In the genomic region with DNA sequence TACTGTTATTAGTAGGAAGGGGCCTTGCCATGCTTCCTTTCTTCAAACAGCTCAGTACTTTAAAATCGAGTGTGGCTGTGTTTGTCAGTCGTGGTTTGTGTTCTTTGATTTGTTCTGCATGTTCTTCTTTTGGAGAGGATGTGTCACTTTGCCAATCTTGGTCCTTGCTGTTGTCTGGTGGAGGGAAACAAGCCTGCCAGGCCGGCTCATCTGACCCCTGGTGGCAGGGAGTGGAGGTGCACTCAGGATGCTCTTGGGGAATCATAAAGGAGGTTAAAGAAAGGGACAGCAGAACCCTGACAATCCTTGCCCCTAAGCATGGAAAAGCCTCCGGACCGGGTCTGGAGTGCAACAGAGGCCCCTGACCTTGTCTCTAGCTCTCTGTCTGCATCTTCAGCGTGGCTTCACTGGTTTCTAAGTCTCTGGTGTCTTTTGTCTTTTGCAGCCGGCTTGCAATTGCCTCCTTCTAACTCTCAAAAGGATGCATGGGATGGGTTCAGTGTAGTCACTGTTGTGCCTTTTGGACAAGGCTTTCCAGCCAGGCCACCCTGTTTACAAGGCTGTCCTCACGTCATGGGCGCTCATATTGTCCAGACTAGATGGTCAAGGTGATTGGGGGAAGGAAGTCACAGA, we compare ENCODE assay signal across 1 cellular context.
TF ChIP-seq lines count a peak whose summit lies in the region.

No MANE protein-coding gene starts in this region.

TF ChIP-seq in HepG2, 621 proteins besides CTCF, POLR2A, EP300 and RAD21 (continued from another document and continues in another):
- TF ChIP-seq, protein P1, sequence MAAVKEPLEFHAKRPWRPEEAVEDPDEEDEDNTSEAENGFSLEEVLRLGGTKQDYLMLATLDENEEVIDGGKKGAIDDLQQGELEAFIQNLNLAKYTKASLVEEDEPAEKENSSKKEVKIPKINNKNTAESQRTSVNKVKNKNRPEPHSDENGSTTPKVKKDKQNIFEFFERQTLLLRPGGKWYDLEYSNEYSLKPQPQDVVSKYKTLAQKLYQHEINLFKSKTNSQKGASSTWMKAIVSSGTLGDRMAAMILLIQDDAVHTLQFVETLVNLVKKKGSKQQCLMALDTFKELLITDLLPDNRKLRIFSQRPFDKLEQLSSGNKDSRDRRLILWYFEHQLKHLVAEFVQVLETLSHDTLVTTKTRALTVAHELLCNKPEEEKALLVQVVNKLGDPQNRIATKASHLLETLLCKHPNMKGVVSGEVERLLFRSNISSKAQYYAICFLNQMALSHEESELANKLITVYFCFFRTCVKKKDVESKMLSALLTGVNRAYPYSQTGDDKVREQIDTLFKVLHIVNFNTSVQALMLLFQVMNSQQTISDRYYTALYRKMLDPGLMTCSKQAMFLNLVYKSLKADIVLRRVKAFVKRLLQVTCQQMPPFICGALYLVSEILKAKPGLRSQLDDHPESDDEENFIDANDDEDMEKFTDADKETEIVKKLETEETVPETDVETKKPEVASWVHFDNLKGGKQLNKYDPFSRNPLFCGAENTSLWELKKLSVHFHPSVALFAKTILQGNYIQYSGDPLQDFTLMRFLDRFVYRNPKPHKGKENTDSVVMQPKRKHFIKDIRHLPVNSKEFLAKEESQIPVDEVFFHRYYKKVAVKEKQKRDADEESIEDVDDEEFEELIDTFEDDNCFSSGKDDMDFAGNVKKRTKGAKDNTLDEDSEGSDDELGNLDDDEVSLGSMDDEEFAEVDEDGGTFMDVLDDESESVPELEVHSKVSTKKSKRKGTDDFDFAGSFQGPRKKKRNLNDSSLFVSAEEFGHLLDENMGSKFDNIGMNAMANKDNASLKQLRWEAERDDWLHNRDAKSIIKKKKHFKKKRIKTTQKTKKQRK (IDR thresholded peaks at IDR 0.05; ENCODE audit: low read length): no peak
- TF ChIP-seq, protein P2, sequence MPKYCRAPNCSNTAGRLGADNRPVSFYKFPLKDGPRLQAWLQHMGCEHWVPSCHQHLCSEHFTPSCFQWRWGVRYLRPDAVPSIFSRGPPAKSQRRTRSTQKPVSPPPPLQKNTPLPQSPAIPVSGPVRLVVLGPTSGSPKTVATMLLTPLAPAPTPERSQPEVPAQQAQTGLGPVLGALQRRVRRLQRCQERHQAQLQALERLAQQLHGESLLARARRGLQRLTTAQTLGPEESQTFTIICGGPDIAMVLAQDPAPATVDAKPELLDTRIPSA (CRISPR knock-in tag; IDR thresholded peaks at IDR 0.05; ENCODE audit: borderline replicate concordance): no peak
- peak; percentile 85 for TF ChIP-seq ERF (CRISPR knock-in tag; IDR thresholded peaks at IDR 0.05)
- TF ChIP-seq GATA4 (IDR thresholded peaks at IDR 0.05; ENCODE audit: borderline replicate concordance, low read depth): no peak
- TF ChIP-seq, protein P3, sequence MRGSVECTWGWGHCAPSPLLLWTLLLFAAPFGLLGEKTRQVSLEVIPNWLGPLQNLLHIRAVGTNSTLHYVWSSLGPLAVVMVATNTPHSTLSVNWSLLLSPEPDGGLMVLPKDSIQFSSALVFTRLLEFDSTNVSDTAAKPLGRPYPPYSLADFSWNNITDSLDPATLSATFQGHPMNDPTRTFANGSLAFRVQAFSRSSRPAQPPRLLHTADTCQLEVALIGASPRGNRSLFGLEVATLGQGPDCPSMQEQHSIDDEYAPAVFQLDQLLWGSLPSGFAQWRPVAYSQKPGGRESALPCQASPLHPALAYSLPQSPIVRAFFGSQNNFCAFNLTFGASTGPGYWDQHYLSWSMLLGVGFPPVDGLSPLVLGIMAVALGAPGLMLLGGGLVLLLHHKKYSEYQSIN (CRISPR knock-in tag; IDR thresholded peaks at IDR 0.05; ENCODE audit: borderline replicate concordance): no peak
- no peak for TF ChIP-seq ZNF772 (CRISPR knock-in tag; IDR thresholded peaks at IDR 0.05)
- no peak for TF ChIP-seq POLR2AphosphoS2 (IDR thresholded peaks at IDR 0.05; ENCODE audit: low read depth, low read length)
- TF ChIP-seq, protein P4, sequence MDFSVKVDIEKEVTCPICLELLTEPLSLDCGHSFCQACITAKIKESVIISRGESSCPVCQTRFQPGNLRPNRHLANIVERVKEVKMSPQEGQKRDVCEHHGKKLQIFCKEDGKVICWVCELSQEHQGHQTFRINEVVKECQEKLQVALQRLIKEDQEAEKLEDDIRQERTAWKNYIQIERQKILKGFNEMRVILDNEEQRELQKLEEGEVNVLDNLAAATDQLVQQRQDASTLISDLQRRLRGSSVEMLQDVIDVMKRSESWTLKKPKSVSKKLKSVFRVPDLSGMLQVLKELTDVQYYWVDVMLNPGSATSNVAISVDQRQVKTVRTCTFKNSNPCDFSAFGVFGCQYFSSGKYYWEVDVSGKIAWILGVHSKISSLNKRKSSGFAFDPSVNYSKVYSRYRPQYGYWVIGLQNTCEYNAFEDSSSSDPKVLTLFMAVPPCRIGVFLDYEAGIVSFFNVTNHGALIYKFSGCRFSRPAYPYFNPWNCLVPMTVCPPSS (IDR thresholded peaks at IDR 0.05): no peak
- TF ChIP-seq ZSCAN31 (CRISPR knock-in tag; IDR thresholded peaks at IDR 0.05; ENCODE audit: low read depth): no peak
- TF ChIP-seq, protein P5, sequence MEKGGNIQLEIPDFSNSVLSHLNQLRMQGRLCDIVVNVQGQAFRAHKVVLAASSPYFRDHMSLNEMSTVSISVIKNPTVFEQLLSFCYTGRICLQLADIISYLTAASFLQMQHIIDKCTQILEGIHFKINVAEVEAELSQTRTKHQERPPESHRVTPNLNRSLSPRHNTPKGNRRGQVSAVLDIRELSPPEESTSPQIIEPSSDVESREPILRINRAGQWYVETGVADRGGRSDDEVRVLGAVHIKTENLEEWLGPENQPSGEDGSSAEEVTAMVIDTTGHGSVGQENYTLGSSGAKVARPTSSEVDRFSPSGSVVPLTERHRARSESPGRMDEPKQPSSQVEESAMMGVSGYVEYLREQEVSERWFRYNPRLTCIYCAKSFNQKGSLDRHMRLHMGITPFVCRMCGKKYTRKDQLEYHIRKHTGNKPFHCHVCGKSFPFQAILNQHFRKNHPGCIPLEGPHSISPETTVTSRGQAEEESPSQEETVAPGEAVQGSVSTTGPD (CRISPR knock-in tag; IDR thresholded peaks at IDR 0.05): no peak
- peak; percentile 98 for TF ChIP-seq SMC3 (IDR thresholded peaks at IDR 0.05; ENCODE audit: low read length)
- TF ChIP-seq, protein P6, sequence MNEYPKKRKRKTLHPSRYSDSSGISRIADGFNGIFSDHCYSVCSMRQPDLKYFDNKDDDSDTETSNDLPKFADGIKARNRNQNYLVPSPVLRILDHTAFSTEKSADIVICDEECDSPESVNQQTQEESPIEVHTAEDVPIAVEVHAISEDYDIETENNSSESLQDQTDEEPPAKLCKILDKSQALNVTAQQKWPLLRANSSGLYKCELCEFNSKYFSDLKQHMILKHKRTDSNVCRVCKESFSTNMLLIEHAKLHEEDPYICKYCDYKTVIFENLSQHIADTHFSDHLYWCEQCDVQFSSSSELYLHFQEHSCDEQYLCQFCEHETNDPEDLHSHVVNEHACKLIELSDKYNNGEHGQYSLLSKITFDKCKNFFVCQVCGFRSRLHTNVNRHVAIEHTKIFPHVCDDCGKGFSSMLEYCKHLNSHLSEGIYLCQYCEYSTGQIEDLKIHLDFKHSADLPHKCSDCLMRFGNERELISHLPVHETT (CRISPR knock-in tag; conservative IDR thresholded peaks at IDR 0.05): 0 out of 2 replicates have a peak, but pooled peaks have one; percentile 34
- no peak for TF ChIP-seq ZSCAN12 (CRISPR knock-in tag; IDR thresholded peaks at IDR 0.05)
- peak; percentile 59; the same call in 1 of the 2 replicates for TF ChIP-seq ZNF124 (CRISPR knock-in tag; IDR thresholded peaks at IDR 0.05)
- TF ChIP-seq ZNF703 (CRISPR knock-in tag; IDR thresholded peaks at IDR 0.05; ENCODE audit: borderline replicate concordance): no peak
- TF ChIP-seq ZNF792 (CRISPR knock-in tag; IDR thresholded peaks at IDR 0.05): 0 out of 2 replicates have a peak, but pooled peaks have one; percentile 25
- peak; percentile 57; the same call in 1 of the 2 replicates for TF ChIP-seq HIVEP1 (CRISPR knock-in tag; IDR thresholded peaks at IDR 0.05)
- TF ChIP-seq TGIF2 (CRISPR knock-in tag; IDR thresholded peaks at IDR 0.05): peak; percentile 35; the same call in 1 of the 2 replicates
- TF ChIP-seq, protein P7, sequence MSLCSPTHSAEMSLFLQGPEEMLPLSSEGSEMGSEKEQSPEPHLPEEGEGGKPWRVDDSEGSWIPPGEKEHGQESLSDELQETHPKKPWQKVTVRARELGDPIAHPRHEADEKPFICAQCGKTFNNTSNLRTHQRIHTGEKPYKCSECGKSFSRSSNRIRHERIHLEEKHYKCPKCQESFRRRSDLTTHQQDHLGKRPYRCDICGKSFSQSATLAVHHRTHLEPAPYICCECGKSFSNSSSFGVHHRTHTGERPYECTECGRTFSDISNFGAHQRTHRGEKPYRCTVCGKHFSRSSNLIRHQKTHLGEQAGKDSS (CRISPR knock-in tag; IDR thresholded peaks at IDR 0.05; ENCODE audit: borderline replicate concordance, low read depth): peak; percentile 36; the same call in 1 of the 2 replicates
- no peak for TF ChIP-seq ZBTB7B (CRISPR knock-in tag; IDR thresholded peaks at IDR 0.05)
- TF ChIP-seq, protein P8, sequence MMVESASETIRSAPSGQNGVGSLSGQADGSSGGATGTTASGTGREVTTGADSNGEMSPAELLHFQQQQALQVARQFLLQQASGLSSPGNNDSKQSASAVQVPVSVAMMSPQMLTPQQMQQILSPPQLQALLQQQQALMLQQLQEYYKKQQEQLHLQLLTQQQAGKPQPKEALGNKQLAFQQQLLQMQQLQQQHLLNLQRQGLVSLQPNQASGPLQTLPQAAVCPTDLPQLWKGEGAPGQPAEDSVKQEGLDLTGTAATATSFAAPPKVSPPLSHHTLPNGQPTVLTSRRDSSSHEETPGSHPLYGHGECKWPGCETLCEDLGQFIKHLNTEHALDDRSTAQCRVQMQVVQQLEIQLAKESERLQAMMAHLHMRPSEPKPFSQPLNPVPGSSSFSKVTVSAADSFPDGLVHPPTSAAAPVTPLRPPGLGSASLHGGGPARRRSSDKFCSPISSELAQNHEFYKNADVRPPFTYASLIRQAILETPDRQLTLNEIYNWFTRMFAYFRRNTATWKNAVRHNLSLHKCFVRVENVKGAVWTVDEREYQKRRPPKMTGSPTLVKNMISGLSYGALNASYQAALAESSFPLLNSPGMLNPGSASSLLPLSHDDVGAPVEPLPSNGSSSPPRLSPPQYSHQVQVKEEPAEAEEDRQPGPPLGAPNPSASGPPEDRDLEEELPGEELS (CRISPR knock-in tag; IDR thresholded peaks at IDR 0.05): 0 out of 2 replicates have a peak, but pooled peaks have one; percentile 26
- peak; percentile 53; the same call in 1 of the 2 replicates for TF ChIP-seq POGZ (CRISPR knock-in tag; IDR thresholded peaks at IDR 0.05)
- no peak for TF ChIP-seq ZNF782 (CRISPR knock-in tag; IDR thresholded peaks at IDR 0.05; ENCODE audit: borderline replicate concordance)
- TF ChIP-seq ZNF484 (CRISPR knock-in tag; IDR thresholded peaks at IDR 0.05; ENCODE audit: borderline replicate concordance, low read depth): no peak
- TF ChIP-seq, protein P9, sequence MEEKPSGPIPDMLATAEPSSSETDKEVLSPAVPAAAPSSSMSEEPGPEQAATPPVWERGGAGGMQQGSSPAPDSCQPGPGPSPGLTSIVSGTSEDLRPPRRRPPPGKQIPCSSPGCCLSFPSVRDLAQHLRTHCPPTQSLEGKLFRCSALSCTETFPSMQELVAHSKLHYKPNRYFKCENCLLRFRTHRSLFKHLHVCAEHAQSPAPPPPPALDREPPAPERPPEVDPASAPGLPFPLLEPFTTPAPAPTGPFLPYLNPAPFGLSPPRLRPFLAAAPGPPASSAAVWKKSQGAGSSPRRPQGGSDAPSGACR (CRISPR knock-in tag; IDR thresholded peaks at IDR 0.05): no peak
- TF ChIP-seq ZNF614 (CRISPR knock-in tag; IDR thresholded peaks at IDR 0.05; ENCODE audit: borderline replicate concordance): 0 out of 2 replicates have a peak, but pooled peaks have one; percentile 55
- TF ChIP-seq KMT2A (CRISPR knock-in tag; IDR thresholded peaks at IDR 0.05): 0 out of 2 replicates have a peak, but pooled peaks have one; percentile 44
- no peak for TF ChIP-seq ONECUT2 (CRISPR knock-in tag; IDR thresholded peaks at IDR 0.05)
- TF ChIP-seq, protein P10, sequence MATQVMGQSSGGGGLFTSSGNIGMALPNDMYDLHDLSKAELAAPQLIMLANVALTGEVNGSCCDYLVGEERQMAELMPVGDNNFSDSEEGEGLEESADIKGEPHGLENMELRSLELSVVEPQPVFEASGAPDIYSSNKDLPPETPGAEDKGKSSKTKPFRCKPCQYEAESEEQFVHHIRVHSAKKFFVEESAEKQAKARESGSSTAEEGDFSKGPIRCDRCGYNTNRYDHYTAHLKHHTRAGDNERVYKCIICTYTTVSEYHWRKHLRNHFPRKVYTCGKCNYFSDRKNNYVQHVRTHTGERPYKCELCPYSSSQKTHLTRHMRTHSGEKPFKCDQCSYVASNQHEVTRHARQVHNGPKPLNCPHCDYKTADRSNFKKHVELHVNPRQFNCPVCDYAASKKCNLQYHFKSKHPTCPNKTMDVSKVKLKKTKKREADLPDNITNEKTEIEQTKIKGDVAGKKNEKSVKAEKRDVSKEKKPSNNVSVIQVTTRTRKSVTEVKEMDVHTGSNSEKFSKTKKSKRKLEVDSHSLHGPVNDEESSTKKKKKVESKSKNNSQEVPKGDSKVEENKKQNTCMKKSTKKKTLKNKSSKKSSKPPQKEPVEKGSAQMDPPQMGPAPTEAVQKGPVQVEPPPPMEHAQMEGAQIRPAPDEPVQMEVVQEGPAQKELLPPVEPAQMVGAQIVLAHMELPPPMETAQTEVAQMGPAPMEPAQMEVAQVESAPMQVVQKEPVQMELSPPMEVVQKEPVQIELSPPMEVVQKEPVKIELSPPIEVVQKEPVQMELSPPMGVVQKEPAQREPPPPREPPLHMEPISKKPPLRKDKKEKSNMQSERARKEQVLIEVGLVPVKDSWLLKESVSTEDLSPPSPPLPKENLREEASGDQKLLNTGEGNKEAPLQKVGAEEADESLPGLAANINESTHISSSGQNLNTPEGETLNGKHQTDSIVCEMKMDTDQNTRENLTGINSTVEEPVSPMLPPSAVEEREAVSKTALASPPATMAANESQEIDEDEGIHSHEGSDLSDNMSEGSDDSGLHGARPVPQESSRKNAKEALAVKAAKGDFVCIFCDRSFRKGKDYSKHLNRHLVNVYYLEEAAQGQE (IDR thresholded peaks at IDR 0.05; ENCODE audit: borderline replicate concordance in 1 of 2, low read depth in 1 of 2, low read length in 2 of 2): no peak
- TF ChIP-seq ZNF354B (CRISPR knock-in tag; IDR thresholded peaks at IDR 0.05): no peak
- TF ChIP-seq ZNF670 (CRISPR knock-in tag; IDR thresholded peaks at IDR 0.05; ENCODE audit: borderline replicate concordance): no peak
- TF ChIP-seq SOX13 (IDR thresholded peaks at IDR 0.05): no peak
- peak in 1 of 2 experiments; percentile 41; a peak in 1 of 4 replicates for TF ChIP-seq SOX13 (CRISPR knock-in tag; conservative IDR thresholded peaks at IDR 0.05 in 1 of 2, IDR thresholded peaks at IDR 0.05 in 1 of 2)
- TF ChIP-seq, protein P11, sequence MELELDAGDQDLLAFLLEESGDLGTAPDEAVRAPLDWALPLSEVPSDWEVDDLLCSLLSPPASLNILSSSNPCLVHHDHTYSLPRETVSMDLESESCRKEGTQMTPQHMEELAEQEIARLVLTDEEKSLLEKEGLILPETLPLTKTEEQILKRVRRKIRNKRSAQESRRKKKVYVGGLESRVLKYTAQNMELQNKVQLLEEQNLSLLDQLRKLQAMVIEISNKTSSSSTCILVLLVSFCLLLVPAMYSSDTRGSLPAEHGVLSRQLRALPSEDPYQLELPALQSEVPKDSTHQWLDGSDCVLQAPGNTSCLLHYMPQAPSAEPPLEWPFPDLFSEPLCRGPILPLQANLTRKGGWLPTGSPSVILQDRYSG (CRISPR knock-in tag; IDR thresholded peaks at IDR 0.05): no peak
- TF ChIP-seq ZNF75D (CRISPR knock-in tag; IDR thresholded peaks at IDR 0.05; ENCODE audit: borderline replicate concordance): no peak
- TF ChIP-seq RORA (CRISPR knock-in tag; IDR thresholded peaks at IDR 0.05): no peak
- peak; percentile 42; the same call in 1 of the 2 replicates for TF ChIP-seq IRF2 (CRISPR knock-in tag; IDR thresholded peaks at IDR 0.05)
- TF ChIP-seq NR2F1 (CRISPR knock-in tag; IDR thresholded peaks at IDR 0.05): no peak
